Comparison of ENCODE assay signal across 21 cellular contexts in the genomic region with DNA sequence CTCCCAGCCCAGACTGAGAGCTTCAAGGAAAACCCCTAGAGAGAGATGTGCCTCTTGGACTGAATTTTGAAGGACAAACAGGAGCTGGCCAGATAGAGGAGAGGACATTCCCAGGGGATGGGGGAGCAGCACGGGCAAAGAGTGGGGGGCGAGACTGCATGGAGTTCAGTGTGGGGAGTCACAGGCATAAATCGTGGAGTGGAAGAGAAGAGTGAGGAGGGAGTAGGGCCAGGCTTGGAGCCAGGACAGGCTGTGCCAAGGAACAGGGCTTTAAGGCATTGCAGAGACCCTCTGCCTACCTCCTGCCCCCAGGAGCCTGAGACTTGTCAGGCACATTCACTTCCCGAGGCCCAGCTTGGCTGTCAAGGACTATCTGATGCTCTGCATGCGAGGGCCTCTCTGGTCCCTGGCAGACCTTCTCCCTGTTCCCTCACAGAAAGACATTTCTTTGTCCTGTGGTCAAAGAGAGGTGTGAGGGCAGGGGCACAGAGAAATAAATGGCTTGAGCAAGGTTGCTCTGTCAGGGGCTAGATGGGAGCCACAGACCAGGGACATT. TPM values are rescaled to one million over a fixed set of nuclear protein-coding genes. Genes with fewer than 3 reads are reported as not detected.
DNase-seq lines count a peak whose midpoint lies in the region; ATAC-seq, FAIRE-seq and TF ChIP-seq lines count a peak whose summit lies in the region.
"Had no signal": no experiment of that assay in that cellular context is flagged by ENCODE, and none has a peak within 500 bp of the region (broad histone marks: within the 10 kb centered on the region; RNA-seq: fewer than 3 reads in every experiment).

No MANE protein-coding gene starts in this region.

- no peak overlapping the region for H3K27ac ChIP-seq in psoas muscle
- H3K27ac ChIP-seq: 22Rv1, A549, C4-2B had no signal

- intact Hi-C loops in posterior vena cava (cut with DNase I): no loop called here
- intact Hi-C loops in psoas muscle (cut with DNase I): no loop called here

- no peak for ATAC-seq in psoas muscle
- ATAC-seq: A549 had no signal

- H3K4me1 ChIP-seq in psoas muscle: no peaks in the 10 kb centered on the region
- H3K4me1 ChIP-seq: Caco-2, HAP-1 had no signal

- H3K27me3 ChIP-seq in psoas muscle (ENCODE audit: insufficient read depth in 3 of 3, low read length in 2 of 3): no peaks in the 10 kb centered on the region

- H3K9me3 ChIP-seq in psoas muscle: no peaks in the 10 kb centered on the region
- H3K9me3 ChIP-seq: A549, Caco-2, HAP-1 had no signal

- WGBS in psoas muscle, 3 donors: 62 to 76% (median 67%) methylated on average over 5 of the region's 5 CpGs

- no peak for TF ChIP-seq POLR2A in GM12891 (IDR thresholded peaks at IDR 0.05; ENCODE audit: low read depth, low read length)

- FAIRE-seq in GM12891 (lab: Jason Lieb, UNC): no peak
- FAIRE-seq: A549, D721Med, G401.6, GM12892, GM18507 had no signal

- peak; percentile 39 for DNase-seq in activated effector memory CD4-positive, alpha-beta T cell treated with anti-CD3 and anti-CD28 coated beads, Interleukin-2, amount 50 U/mL, for 16 hours
- no peak for DNase-seq in activated effector memory CD4-positive, alpha-beta T cell treated with Interleukin-2 at 50 U/mL for 16 hours
- DNase-seq in GM12891 (ENCODE audit: insufficient read length, low spot score): peak; percentile 1
- DNase-seq in islet precursor cell: peak; percentile 43
- peak; percentile 54 for DNase-seq in posterior vena cava (ENCODE audit: low spot score)
- DNase-seq in psoas muscle: no peak
- no peak for DNase-seq in inferior parietal cortex (ENCODE audit: extremely low spot score)
- DNase-seq in NCI-H69 (lab: John Stamatoyannopoulos, UW): no peak
- DNase-seq: AML-193, Caco-2, GOT3 had no signal

- no peak overlapping the region for H3K4me3 ChIP-seq in psoas muscle
- H3K4me3 ChIP-seq: A549, HAP-1 had no signal

- no peak for TF ChIP-seq CTCF in psoas muscle (IDR thresholded peaks at IDR 0.05)

- H3K36me3 ChIP-seq in psoas muscle (ENCODE audit: insufficient read depth in 1 of 2, low read depth in 1 of 2): no peaks in the 10 kb centered on the region
- H3K36me3 ChIP-seq: HAP-1 had no signal

TF ChIP-seq in GM12891, 5 proteins besides CTCF, POLR2A, EP300 and RAD21:
- no peak for TF ChIP-seq PAX5 (IDR thresholded peaks at IDR 0.05; ENCODE audit: insufficient read depth, low read length, severe bottlenecking)
- TF ChIP-seq SPI1 (IDR thresholded peaks at IDR 0.05; ENCODE audit: low read depth, low read length): no peak
- no peak for TF ChIP-seq POLR2AphosphoS5 (IDR thresholded peaks at IDR 0.05; ENCODE audit: low read depth, low read length)
- TF ChIP-seq POU2F2 (IDR thresholded peaks at IDR 0.05; ENCODE audit: low read depth, low read length): no peak
- no peak for TF ChIP-seq TAF1 (IDR thresholded peaks at IDR 0.05; ENCODE audit: low read depth, low read length)
TF ChIP-seq in GM12891: peak in this region for 0.

RNA-seq across cellular contexts. Expression of a gene that starts 5.2 kb away (rescaled TPM):
- polyA plus RNA-seq in GM12891 (2012; ENCODE audit: low read depth, missing spikeins): 0.37 TPM
- total RNA-seq in posterior vena cava (not detected), psoas muscle (not detected)
- polyA plus RNA-seq in psoas muscle: not detected
- total RNA-seq: Caco-2; CD4-positive, alpha-beta T cell had no signal
- polyA plus RNA-seq: A549, BJ had no signal

RNA-seq across cellular contexts. Expression of a gene that starts 15.8 kb away (rescaled TPM):
- polyA plus RNA-seq in GM12891 (2012; ENCODE audit: low read depth, missing spikeins): 12.2 TPM
- total RNA-seq in posterior vena cava (1 to 10 TPM in 1 of 2 donors, under 1 TPM in 1; 1.00 to 1.4 TPM), psoas muscle (under 1 TPM in 1 of 4 donors, not detected in 3; 0.47 TPM)
- polyA plus RNA-seq in psoas muscle: under 1 TPM; 0.05 to 0.15 (median 0.09) TPM
- total RNA-seq: Caco-2 had no signal
- polyA plus RNA-seq: BJ had no signal

RNA-seq across cellular contexts. Expression of a gene that starts 49.6 kb away (rescaled TPM):
- 0.03 TPM for polyA plus RNA-seq in GM12891 (2012; ENCODE audit: low read depth, missing spikeins)
- under 1 TPM; 0.09 to 0.14 TPM for total RNA-seq in posterior vena cava
- not detected for total RNA-seq in psoas muscle
- under 1 TPM in 2 of 3 donors, not detected in 1; 0.01 to 0.03 TPM for polyA plus RNA-seq in psoas muscle
- total RNA-seq: CD4-positive, alpha-beta T cell had no signal
- polyA plus RNA-seq: BJ had no signal

Comparison
In these comparisons a context has a peak if more than half of its experiments do, and no peak if none do; other contexts are left out.
1. DNase-seq: peak in activated effector memory CD4-positive, alpha-beta T cell treated with anti-CD3 and anti-CD28 coated beads, Interleukin-2, amount 50 U/mL, for 16 hours (single experiment), GM12891 (single experiment), islet precursor cell (single experiment) and posterior vena cava (single experiment); none in activated effector memory CD4-positive, alpha-beta T cell treated with Interleukin-2 at 50 U/mL for 16 hours (single experiment), psoas muscle (0 of 2), inferior parietal cortex (single experiment) and NCI-H69 (single experiment).